Comparison of ENCODE assay signal across 1 cellular context in the genomic region with DNA sequence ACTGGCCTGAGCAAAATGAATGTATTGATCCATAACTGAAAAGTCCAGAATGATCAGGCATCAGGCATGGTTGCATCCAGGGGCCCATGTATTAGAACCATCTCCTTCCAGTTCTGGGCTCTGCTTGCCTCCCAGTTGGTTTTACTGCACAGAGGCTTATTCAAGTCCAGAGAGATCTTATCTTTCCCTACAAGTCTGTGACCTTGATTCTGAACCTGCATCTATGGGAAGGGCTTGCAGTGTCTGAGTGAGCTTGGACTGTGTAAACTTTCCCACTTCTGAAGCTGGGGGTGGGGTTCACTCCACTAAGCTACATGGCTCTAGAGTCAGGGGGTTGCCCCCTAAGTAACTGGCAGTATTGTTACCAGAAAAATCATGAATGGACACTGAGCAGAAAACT.
A peak's percentile ranks its signal among the peaks of the same experiment; 100 is the strongest.
TF ChIP-seq lines count a peak whose summit lies in the region.

No MANE protein-coding gene starts in this region.

TF ChIP-seq in HepG2, 621 proteins besides CTCF, POLR2A, EP300 and RAD21 (continued from another document and continues in another):
- TF ChIP-seq, protein P1, sequence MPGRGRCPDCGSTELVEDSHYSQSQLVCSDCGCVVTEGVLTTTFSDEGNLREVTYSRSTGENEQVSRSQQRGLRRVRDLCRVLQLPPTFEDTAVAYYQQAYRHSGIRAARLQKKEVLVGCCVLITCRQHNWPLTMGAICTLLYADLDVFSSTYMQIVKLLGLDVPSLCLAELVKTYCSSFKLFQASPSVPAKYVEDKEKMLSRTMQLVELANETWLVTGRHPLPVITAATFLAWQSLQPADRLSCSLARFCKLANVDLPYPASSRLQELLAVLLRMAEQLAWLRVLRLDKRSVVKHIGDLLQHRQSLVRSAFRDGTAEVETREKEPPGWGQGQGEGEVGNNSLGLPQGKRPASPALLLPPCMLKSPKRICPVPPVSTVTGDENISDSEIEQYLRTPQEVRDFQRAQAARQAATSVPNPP (CRISPR knock-in tag; IDR thresholded peaks at IDR 0.05), result no peak
- TF ChIP-seq ZNF616 (CRISPR knock-in tag; IDR thresholded peaks at IDR 0.05; ENCODE audit: low read depth) (no peak), YEATS4 (CRISPR knock-in tag; IDR thresholded peaks at IDR 0.05; ENCODE audit: borderline replicate concordance) (no peak), ZFP36L2 (CRISPR knock-in tag; IDR thresholded peaks at IDR 0.05) (no peak), NAIF1 (CRISPR knock-in tag; IDR thresholded peaks at IDR 0.05; ENCODE audit: borderline replicate concordance) (no peak), ZNF569 (CRISPR knock-in tag; IDR thresholded peaks at IDR 0.05; ENCODE audit: borderline replicate concordance) (no peak), TSC22D2 (CRISPR knock-in tag; IDR thresholded peaks at IDR 0.05; ENCODE audit: borderline replicate concordance) (no peak), HOXA3 (CRISPR knock-in tag; IDR thresholded peaks at IDR 0.05) (peak; percentile 40; the same call in 1 of the 2 replicates), ZNF572 (CRISPR knock-in tag; IDR thresholded peaks at IDR 0.05) (no peak), ZBTB8A (CRISPR knock-in tag; IDR thresholded peaks at IDR 0.05; ENCODE audit: borderline replicate concordance, low read depth) (no peak), ZNF781 (CRISPR knock-in tag; IDR thresholded peaks at IDR 0.05; ENCODE audit: borderline replicate concordance, not compliant biosample characterization) (no peak), ZNF20 (CRISPR knock-in tag; IDR thresholded peaks at IDR 0.05) (no peak), HOXA5 (CRISPR knock-in tag; IDR thresholded peaks at IDR 0.05) (no peak), ZNF589 (CRISPR knock-in tag; conservative IDR thresholded peaks at IDR 0.05) (no peak), MIER3 (CRISPR knock-in tag; IDR thresholded peaks at IDR 0.05; ENCODE audit: borderline replicate concordance) (peak; percentile 42; the same call in 1 of the 2 replicates), MAFK (conservative IDR thresholded peaks at IDR 0.05 in 1 of 2, IDR thresholded peaks at IDR 0.05 in 1 of 2; ENCODE audit: low read length in 2 of 2) (no peak), CEBPB (IDR thresholded peaks at IDR 0.05; ENCODE audit: borderline replicate concordance, low read depth, low read length) (no peak), ZNF879 (CRISPR knock-in tag; IDR thresholded peaks at IDR 0.05) (no peak), BHLHE40 (IDR thresholded peaks at IDR 0.05; ENCODE audit: low read length) (no peak), MEIS2 (CRISPR knock-in tag; IDR thresholded peaks at IDR 0.05) (no peak; the same call in 1 of the 2 replicates), HHEX (CRISPR knock-in tag; IDR thresholded peaks at IDR 0.05) (no peak), RELA (CRISPR knock-in tag; IDR thresholded peaks at IDR 0.05) (no peak), ZSCAN22 (CRISPR knock-in tag; IDR thresholded peaks at IDR 0.05) (no peak), MZF1 (CRISPR knock-in tag; IDR thresholded peaks at IDR 0.05; ENCODE audit: borderline replicate concordance) (no peak), IKZF1 (IDR thresholded peaks at IDR 0.05) (no peak), SAP130 (CRISPR knock-in tag; IDR thresholded peaks at IDR 0.05; ENCODE audit: low read depth) (peak; percentile 69), KDM5B (CRISPR knock-in tag; IDR thresholded peaks at IDR 0.05; ENCODE audit: borderline replicate concordance) (no peak), FLYWCH1 (CRISPR knock-in tag; IDR thresholded peaks at IDR 0.05) (no peak), HNRNPUL1 (IDR thresholded peaks at IDR 0.05; ENCODE audit: low read depth, low read length) (no peak), ZNF234 (CRISPR knock-in tag; conservative IDR thresholded peaks at IDR 0.05) (no peak)
- TF ChIP-seq, protein P2, sequence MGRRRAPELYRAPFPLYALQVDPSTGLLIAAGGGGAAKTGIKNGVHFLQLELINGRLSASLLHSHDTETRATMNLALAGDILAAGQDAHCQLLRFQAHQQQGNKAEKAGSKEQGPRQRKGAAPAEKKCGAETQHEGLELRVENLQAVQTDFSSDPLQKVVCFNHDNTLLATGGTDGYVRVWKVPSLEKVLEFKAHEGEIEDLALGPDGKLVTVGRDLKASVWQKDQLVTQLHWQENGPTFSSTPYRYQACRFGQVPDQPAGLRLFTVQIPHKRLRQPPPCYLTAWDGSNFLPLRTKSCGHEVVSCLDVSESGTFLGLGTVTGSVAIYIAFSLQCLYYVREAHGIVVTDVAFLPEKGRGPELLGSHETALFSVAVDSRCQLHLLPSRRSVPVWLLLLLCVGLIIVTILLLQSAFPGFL (CRISPR knock-in tag; IDR thresholded peaks at IDR 0.05), result no peak
- TF ChIP-seq, protein P3, sequence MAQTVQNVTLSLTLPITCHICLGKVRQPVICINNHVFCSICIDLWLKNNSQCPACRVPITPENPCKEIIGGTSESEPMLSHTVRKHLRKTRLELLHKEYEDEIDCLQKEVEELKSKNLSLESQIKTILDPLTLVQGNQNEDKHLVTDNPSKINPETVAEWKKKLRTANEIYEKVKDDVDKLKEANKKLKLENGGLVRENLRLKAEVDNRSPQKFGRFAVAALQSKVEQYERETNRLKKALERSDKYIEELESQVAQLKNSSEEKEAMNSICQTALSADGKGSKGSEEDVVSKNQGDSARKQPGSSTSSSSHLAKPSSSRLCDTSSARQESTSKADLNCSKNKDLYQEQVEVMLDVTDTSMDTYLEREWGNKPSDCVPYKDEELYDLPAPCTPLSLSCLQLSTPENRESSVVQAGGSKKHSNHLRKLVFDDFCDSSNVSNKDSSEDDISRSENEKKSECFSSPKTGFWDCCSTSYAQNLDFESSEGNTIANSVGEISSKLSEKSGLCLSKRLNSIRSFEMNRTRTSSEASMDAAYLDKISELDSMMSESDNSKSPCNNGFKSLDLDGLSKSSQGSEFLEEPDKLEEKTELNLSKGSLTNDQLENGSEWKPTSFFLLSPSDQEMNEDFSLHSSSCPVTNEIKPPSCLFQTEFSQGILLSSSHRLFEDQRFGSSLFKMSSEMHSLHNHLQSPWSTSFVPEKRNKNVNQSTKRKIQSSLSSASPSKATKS (CRISPR knock-in tag; IDR thresholded peaks at IDR 0.05), result no peak
- TF ChIP-seq, protein P4, sequence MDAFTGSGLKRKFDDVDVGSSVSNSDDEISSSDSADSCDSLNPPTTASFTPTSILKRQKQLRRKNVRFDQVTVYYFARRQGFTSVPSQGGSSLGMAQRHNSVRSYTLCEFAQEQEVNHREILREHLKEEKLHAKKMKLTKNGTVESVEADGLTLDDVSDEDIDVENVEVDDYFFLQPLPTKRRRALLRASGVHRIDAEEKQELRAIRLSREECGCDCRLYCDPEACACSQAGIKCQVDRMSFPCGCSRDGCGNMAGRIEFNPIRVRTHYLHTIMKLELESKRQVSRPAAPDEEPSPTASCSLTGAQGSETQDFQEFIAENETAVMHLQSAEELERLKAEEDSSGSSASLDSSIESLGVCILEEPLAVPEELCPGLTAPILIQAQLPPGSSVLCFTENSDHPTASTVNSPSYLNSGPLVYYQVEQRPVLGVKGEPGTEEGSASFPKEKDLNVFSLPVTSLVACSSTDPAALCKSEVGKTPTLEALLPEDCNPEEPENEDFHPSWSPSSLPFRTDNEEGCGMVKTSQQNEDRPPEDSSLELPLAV (CRISPR knock-in tag; conservative IDR thresholded peaks at IDR 0.05; ENCODE audit: low read depth), result no peak
- TF ChIP-seq, protein P5, sequence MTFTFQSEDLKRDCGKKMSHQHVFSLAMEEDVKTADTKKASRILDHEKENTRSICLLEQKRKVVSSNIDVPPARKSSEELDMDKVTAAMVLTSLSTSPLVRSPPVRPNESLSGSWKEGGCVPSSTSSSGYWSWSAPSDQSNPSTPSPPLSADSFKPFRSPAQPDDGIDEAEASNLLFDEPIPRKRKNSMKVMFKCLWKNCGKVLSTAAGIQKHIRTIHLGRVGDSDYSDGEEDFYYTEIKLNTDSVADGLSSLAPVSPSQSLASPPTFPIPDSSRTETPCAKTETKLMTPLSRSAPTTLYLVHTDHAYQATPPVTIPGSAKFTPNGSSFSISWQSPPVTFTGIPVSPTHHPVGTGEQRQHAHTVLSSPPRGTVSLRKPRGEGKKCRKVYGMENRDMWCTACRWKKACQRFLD (CRISPR knock-in tag; IDR thresholded peaks at IDR 0.05; ENCODE audit: borderline replicate concordance), result no peak
- TF ChIP-seq, protein P6, sequence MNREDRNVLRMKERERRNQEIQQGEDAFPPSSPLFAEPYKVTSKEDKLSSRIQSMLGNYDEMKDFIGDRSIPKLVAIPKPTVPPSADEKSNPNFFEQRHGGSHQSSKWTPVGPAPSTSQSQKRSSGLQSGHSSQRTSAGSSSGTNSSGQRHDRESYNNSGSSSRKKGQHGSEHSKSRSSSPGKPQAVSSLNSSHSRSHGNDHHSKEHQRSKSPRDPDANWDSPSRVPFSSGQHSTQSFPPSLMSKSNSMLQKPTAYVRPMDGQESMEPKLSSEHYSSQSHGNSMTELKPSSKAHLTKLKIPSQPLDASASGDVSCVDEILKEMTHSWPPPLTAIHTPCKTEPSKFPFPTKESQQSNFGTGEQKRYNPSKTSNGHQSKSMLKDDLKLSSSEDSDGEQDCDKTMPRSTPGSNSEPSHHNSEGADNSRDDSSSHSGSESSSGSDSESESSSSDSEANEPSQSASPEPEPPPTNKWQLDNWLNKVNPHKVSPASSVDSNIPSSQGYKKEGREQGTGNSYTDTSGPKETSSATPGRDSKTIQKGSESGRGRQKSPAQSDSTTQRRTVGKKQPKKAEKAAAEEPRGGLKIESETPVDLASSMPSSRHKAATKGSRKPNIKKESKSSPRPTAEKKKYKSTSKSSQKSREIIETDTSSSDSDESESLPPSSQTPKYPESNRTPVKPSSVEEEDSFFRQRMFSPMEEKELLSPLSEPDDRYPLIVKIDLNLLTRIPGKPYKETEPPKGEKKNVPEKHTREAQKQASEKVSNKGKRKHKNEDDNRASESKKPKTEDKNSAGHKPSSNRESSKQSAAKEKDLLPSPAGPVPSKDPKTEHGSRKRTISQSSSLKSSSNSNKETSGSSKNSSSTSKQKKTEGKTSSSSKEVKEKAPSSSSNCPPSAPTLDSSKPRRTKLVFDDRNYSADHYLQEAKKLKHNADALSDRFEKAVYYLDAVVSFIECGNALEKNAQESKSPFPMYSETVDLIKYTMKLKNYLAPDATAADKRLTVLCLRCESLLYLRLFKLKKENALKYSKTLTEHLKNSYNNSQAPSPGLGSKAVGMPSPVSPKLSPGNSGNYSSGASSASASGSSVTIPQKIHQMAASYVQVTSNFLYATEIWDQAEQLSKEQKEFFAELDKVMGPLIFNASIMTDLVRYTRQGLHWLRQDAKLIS (CRISPR knock-in tag; IDR thresholded peaks at IDR 0.05), result no peak
- TF ChIP-seq, protein P7, sequence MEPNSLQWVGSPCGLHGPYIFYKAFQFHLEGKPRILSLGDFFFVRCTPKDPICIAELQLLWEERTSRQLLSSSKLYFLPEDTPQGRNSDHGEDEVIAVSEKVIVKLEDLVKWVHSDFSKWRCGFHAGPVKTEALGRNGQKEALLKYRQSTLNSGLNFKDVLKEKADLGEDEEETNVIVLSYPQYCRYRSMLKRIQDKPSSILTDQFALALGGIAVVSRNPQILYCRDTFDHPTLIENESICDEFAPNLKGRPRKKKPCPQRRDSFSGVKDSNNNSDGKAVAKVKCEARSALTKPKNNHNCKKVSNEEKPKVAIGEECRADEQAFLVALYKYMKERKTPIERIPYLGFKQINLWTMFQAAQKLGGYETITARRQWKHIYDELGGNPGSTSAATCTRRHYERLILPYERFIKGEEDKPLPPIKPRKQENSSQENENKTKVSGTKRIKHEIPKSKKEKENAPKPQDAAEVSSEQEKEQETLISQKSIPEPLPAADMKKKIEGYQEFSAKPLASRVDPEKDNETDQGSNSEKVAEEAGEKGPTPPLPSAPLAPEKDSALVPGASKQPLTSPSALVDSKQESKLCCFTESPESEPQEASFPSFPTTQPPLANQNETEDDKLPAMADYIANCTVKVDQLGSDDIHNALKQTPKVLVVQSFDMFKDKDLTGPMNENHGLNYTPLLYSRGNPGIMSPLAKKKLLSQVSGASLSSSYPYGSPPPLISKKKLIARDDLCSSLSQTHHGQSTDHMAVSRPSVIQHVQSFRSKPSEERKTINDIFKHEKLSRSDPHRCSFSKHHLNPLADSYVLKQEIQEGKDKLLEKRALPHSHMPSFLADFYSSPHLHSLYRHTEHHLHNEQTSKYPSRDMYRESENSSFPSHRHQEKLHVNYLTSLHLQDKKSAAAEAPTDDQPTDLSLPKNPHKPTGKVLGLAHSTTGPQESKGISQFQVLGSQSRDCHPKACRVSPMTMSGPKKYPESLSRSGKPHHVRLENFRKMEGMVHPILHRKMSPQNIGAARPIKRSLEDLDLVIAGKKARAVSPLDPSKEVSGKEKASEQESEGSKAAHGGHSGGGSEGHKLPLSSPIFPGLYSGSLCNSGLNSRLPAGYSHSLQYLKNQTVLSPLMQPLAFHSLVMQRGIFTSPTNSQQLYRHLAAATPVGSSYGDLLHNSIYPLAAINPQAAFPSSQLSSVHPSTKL (CRISPR knock-in tag; IDR thresholded peaks at IDR 0.05), result peak; percentile 87; the same call in 1 of the 2 replicates
- TF ChIP-seq, protein P8, sequence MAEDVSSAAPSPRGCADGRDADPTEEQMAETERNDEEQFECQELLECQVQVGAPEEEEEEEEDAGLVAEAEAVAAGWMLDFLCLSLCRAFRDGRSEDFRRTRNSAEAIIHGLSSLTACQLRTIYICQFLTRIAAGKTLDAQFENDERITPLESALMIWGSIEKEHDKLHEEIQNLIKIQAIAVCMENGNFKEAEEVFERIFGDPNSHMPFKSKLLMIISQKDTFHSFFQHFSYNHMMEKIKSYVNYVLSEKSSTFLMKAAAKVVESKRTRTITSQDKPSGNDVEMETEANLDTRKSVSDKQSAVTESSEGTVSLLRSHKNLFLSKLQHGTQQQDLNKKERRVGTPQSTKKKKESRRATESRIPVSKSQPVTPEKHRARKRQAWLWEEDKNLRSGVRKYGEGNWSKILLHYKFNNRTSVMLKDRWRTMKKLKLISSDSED (CRISPR knock-in tag; IDR thresholded peaks at IDR 0.05), result no peak
- TF ChIP-seq, protein P9, sequence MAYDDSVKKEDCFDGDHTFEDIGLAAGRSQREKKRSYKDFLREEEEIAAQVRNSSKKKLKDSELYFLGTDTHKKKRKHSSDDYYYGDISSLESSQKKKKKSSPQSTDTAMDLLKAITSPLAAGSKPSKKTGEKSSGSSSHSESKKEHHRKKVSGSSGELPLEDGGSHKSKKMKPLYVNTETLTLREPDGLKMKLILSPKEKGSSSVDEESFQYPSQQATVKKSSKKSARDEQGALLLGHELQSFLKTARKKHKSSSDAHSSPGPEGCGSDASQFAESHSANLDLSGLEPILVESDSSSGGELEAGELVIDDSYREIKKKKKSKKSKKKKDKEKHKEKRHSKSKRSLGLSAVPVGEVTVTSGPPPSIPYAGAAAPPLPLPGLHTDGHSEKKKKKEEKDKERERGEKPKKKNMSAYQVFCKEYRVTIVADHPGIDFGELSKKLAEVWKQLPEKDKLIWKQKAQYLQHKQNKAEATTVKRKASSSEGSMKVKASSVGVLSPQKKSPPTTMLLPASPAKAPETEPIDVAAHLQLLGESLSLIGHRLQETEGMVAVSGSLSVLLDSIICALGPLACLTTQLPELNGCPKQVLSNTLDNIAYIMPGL (CRISPR knock-in tag; IDR thresholded peaks at IDR 0.05; ENCODE audit: borderline replicate concordance in 1 of 2, low read depth in 1 of 2), result no peak
- TF ChIP-seq, protein P10, sequence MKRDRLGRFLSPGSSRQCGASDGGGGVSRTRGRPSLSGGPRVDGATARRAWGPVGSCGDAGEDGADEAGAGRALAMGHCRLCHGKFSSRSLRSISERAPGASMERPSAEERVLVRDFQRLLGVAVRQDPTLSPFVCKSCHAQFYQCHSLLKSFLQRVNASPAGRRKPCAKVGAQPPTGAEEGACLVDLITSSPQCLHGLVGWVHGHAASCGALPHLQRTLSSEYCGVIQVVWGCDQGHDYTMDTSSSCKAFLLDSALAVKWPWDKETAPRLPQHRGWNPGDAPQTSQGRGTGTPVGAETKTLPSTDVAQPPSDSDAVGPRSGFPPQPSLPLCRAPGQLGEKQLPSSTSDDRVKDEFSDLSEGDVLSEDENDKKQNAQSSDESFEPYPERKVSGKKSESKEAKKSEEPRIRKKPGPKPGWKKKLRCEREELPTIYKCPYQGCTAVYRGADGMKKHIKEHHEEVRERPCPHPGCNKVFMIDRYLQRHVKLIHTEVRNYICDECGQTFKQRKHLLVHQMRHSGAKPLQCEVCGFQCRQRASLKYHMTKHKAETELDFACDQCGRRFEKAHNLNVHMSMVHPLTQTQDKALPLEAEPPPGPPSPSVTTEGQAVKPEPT (CRISPR knock-in tag; IDR thresholded peaks at IDR 0.05; ENCODE audit: low read depth), result no peak
